ENCODE assay signal across 8 cellular contexts in genomic region chr11:2901854-2902783, GRCh38. TPM values are rescaled to one million over a fixed set of nuclear protein-coding genes. Genes with fewer than 3 reads are reported as not detected.
DNase-seq lines count a peak whose midpoint lies in the region; ATAC-seq and TF ChIP-seq lines count a peak whose summit lies in the region.

No MANE protein-coding gene starts in this region.

- TF ChIP-seq POLR2A in GM10847 (IDR thresholded peaks at IDR 0.05; ENCODE audit: extremely low read depth, insufficient read length) (peak; percentile 48), adrenal gland (IDR thresholded peaks at IDR 0.05) (peak in 1 of 2 donors; percentile 40), vagina (IDR thresholded peaks at IDR 0.05) (no peak)

- 6 to 26% (median 12%) methylated on average over 10 to 58 of the region's 58 CpGs for WGBS in adrenal gland, 4 donors

- H3K36me3 ChIP-seq in adrenal gland (replicated peaks in 1 of 2) (no peaks in the 10 kb centered on the region), vagina (no peaks in the 10 kb centered on the region)

- ATAC-seq in HG02588 (IDR thresholded peaks at IDR 0.05; ENCODE audit: unreplicated experiment): peak; percentile 96
- ATAC-seq in left ventricle myocardium superior: peak; percentile 93

- H3K9me3 ChIP-seq in adrenal gland (replicated peaks in 1 of 3) (no peaks in the 10 kb centered on the region), vagina (no peaks in the 10 kb centered on the region)

- DNase-seq in NCI-H1048 (lab: John Stamatoyannopoulos, UW): peak; percentile 78
- peak; percentile 88 for DNase-seq in SW480 (ENCODE audit: low spot score)
- peak; percentile 92 to 97 (median 97) for DNase-seq in adrenal gland
- DNase-seq in left ventricle myocardium superior: peak; percentile 96
- DNase-seq in pulmonary artery endothelial cell (ENCODE audit: low read depth, low spot score): peak; percentile 43
- DNase-seq in vagina (ENCODE audit: extremely low spot score in 2 of 2): peak in 1 of 2 donors; percentile 97

- H3K4me1 ChIP-seq in adrenal gland (replicated peaks in 1 of 2) (peaks cover 6 to 24% of the 10 kb centered on the region in 2 donors), vagina (peaks cover 50% of the 10 kb centered on the region)

- no peak for TF ChIP-seq CTCF in adrenal gland (IDR thresholded peaks at IDR 0.05)
- no peak for TF ChIP-seq CTCF in vagina (IDR thresholded peaks at IDR 0.05)

- H3K4me3 ChIP-seq in adrenal gland (peak overlapping the region in 3 of 4 donors; percentile 33 to 65 (median 63)), vagina (peak overlapping the region; percentile 67 to 77)

- H3K27me3 ChIP-seq in adrenal gland (no peaks in the 10 kb centered on the region), vagina (no peaks in the 10 kb centered on the region)

- peak overlapping the region in 4 of 5 donors; percentile 58 to 85 (median 62) for H3K27ac ChIP-seq in adrenal gland
- peak overlapping the region; percentile 93 for H3K27ac ChIP-seq in vagina

- intact Hi-C loops in adrenal gland (cut with DNase I): loop anchor here in 1 of 2 donors (10.0 kb wide), 1 partner anchor 607 kb away; no protein-coding TSS in a partner anchor
- intact Hi-C loops in left ventricle myocardium superior (cut with micrococcal nuclease): no loop called here
- intact Hi-C loops in vagina (cut with DNase I): no loop called here

RNA-seq across cellular contexts. Expression of gene CDKN1C, which starts 16.5 kb away (rescaled TPM):
- total RNA-seq in adrenal gland: 100 to 1,000 TPM in 7 of 8 donors, 10 to 100 TPM in 1; 32.8 to 817 (median 464) TPM
- 100 to 1,000 TPM in 2 of 3 donors, 10 to 100 TPM in 1; 17.7 to 229 (median 152) TPM for polyA plus RNA-seq in adrenal gland
- 42.0 TPM for total RNA-seq in left ventricle myocardium superior
- total RNA-seq in pulmonary artery endothelial cell: 3.5 and 4.2 TPM in 2 replicates
- 67.3 TPM for total RNA-seq in vagina

RNA-seq across cellular contexts. Expression of gene PHLDA2, which starts 27.1 kb away (rescaled TPM):
- total RNA-seq in adrenal gland (1 to 10 TPM in 6 of 8 donors, not detected in 2; 1.4 to 8.7 (median 2.3) TPM), left ventricle myocardium superior (0.99 TPM), pulmonary artery endothelial cell (8.4 and 12.1 TPM in 2 replicates), vagina (43.5 TPM)
- 1 to 10 TPM in 2 of 3 donors, not detected in 1; 1.1 to 8.9 TPM for polyA plus RNA-seq in adrenal gland
